In the genomic region with DNA sequence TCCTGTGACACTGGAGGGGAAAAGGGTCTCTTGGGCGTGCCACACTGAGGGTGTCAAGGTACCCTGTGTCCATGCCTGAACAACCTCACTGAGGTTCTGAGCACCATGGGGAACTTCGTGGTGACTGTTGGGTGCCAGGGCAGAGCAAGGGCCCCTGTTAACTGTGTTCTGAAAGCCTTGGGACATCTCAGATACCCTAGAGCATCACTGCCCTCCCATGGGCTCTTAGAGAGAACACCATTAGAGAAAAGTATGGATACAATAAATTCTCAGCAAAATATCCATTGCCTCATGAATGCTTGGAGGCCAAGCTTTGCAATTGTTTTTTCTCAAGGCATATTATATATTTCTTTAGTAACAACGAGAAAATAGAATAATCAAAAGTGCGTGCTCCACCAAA, we compare ENCODE assay signal across 22 cellular contexts.
"Had no signal": no experiment of that assay in that cellular context is flagged by ENCODE, and none has a peak within 500 bp of the region (broad histone marks: within the 10 kb centered on the region; RNA-seq: fewer than 3 reads in every experiment).

No MANE protein-coding gene starts in this region.

- H3K36me3 ChIP-seq: neutrophil, ovary, upper lobe of left lung had no signal

- H3K4me3 ChIP-seq: hepatocyte, ovary, psoas muscle, upper lobe of left lung had no signal

- H3K9me3 ChIP-seq: neutrophil, ovary, psoas muscle, upper lobe of left lung had no signal

- H3K4me1 ChIP-seq: psoas muscle, upper lobe of left lung had no signal

- H3K27me3 ChIP-seq: foreskin keratinocyte, hepatocyte, neutrophil, ovary, upper lobe of left lung had no signal

- ATAC-seq: activated naive CD8-positive, alpha-beta T cell treated with anti-CD3 and anti-CD28 coated beads, Interleukin-2, amount 50 U/mL, for 24 hours; activated T-cell treated with anti-CD3 and anti-CD28 coated beads, Interleukin-2, amount 50 U/mL, for 72 hours; foreskin keratinocyte; left ventricle myocardium superior; natural killer cell treated with Interleukin-12 subunit alpha and Interleukin-12 subunit beta and Interleukin-15 and Interleukin-18, amount 100 ng/mL, for 72 hours; psoas muscle; right cardiac atrium; stimulated activated naive CD8-positive, alpha-beta T cell treated with anti-CD3 and anti-CD28 coated beads, Interleukin-15, Interleukin-2, amounts not matched to agents 100 U/mL and 50 U/mL, for 24 hours had no signal

- H3K27ac ChIP-seq: foreskin keratinocyte, hepatocyte, neutrophil, ovary, psoas muscle, upper lobe of left lung had no signal

- DNase-seq: activated CD4-positive, alpha-beta memory T cell treated with anti-CD3 and anti-CD28 coated beads, Interleukin-2, amount 10 ng/mL, durations not matched to agents 7 days and 5 days; activated CD4-positive, alpha-beta T cell treated with anti-CD3 and anti-CD28 coated beads for 4 hours; activated CD4-positive, CD25-positive, alpha-beta regulatory T cell; activated effector memory CD4-positive, alpha-beta T cell treated with Interleukin-2 at 50 U/mL for 16 hours; activated naive CD4-positive, alpha-beta T cell treated with anti-CD3 and anti-CD28 coated beads, Interleukin-2, amount 50 U/mL, for 16 hours; activated naive CD8-positive, alpha-beta T cell treated with anti-CD3 and anti-CD28 coated beads, Interleukin-2, amount 50 U/mL, for 24 hours; activated T-cell treated with anti-CD3 and anti-CD28 coated beads, Interleukin-2, amount 50 U/mL, for 72 hours; cerebellar nuclear complex; cortex of kidney; foreskin keratinocyte; glutamatergic neuron; left ventricle myocardium superior; mammary epithelial cell; ovary; psoas muscle; right cardiac atrium; stimulated activated CD4-positive, alpha-beta T cell treated with anti-CD3 and anti-CD28 coated beads, Interleukin-4, amount 100 ng/mL, for 24 hours; stimulated activated naive CD8-positive, alpha-beta T cell treated with anti-CD3 and anti-CD28 coated beads, Interleukin-15, Interleukin-2, amounts not matched to agents 100 U/mL and 50 U/mL, for 24 hours; upper lobe of left lung had no signal
